In the genomic region with DNA sequence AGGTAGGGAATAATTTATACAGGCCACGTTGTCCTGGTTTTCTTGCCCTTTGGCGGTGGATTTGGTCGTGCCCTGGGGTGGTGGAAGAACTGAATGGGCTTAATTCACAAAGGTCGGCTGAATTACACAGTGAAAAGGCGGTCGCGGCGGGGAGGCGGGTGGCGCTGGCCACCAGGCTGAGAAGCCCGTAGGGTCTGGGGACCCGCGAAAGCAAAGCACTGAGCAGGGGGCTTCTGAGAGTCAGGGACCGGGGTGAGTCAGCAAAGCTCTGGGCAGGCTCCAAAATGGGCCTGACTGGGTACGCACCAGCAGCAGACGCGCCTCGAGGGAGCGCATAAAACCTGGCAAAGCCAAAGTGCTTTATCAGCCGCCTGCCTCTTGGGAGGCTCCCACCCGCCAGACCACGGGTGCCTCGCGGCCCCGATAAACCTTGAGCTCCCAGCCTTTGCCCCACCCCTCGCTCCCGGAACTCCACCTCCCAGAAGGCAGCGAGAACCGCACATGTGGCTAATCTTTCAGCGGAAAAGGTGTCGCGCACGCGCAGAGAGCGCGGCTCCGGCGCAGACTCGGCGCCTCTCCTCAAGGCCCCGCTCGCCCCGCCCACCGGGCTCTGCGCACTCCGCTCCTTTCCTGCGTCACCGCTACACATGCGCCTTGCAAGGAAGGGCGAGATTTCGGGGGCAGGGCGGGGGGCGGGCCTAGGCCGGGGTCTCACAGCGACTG, we compare ENCODE assay signal across 8 cellular contexts. TPM values are rescaled to one million over a fixed set of nuclear protein-coding genes. Genes with fewer than 3 reads are reported as not detected.
A peak's percentile ranks its signal among the peaks of the same experiment; 100 is the strongest.
DNase-seq lines count a peak whose midpoint lies in the region; ATAC-seq and TF ChIP-seq lines count a peak whose summit lies in the region.

No MANE protein-coding gene starts in this region.

- WGBS in esophagus muscularis mucosa = 12% methylated on average over 15 of the region's 55 CpGs

- peaks cover 39% of the 10 kb centered on the region for H3K4me1 Mint-ChIP-seq in activated T-cell treated with anti-CD3 and anti-CD28 coated beads, Interleukin-2, amount 50 U/mL, for 72 hours (ENCODE audit: low read depth)

- peak; percentile 88 for ATAC-seq in GM21737 (IDR thresholded peaks at IDR 0.05; ENCODE audit: unreplicated experiment)
- peak; percentile 92 to 93 for ATAC-seq in activated T-cell treated with anti-CD3 and anti-CD28 coated beads, Interleukin-2, amount 50 U/mL, for 72 hours (replicated peaks in 1 of 2)

- peak overlapping the region; percentile 77 to 90 (median 84) for H3K4me3 ChIP-seq in esophagus muscularis mucosa
- peak overlapping the region; percentile 94 for H3K4me3 ChIP-seq in muscle layer of duodenum (ENCODE audit: low read depth in 1 of 2, low read length in 2 of 2)

- H3K4me1 ChIP-seq in esophagus muscularis mucosa (peaks cover 32 to 38% (median 36%) of the 10 kb centered on the region in 4 donors), muscle layer of duodenum (ENCODE audit: control insufficient read depth in 1 of 2, insufficient read depth in 2 of 2, low read length in 2 of 2) (peaks cover 19 to 33% of the 10 kb centered on the region in 2 donors)

- peak; percentile 96 for DNase-seq in DMS53 treated with DMSO at 0.1 percent for 48 hours (lab: John Stamatoyannopoulos, UW; ENCODE audit: unreplicated experiment)
- DNase-seq in KG1 (lab: John Stamatoyannopoulos, UW) = peak; percentile 98
- peak; percentile 99 for DNase-seq in activated T-cell treated with anti-CD3 and anti-CD28 coated beads, Interleukin-2, amount 50 U/mL, for 72 hours
- DNase-seq in esophagus muscularis mucosa (ENCODE audit: extremely low spot score) = peak; percentile 100
- peak; percentile 98 for DNase-seq in stimulated activated CD8-positive, alpha-beta memory T cell treated with anti-CD3 and anti-CD28 coated beads, Interleukin-7, amount 100 ng/mL, for 24 hours (ENCODE audit: low read depth)

- H3K27ac ChIP-seq in esophagus muscularis mucosa (replicated peaks in 1 of 4) (peak overlapping the region; percentile 82 to 88 (median 86)), muscle layer of duodenum (ENCODE audit: low read length) (peak overlapping the region; percentile 78)

- peak overlapping the region; percentile 96 for H3K27ac Mint-ChIP-seq in activated T-cell treated with anti-CD3 and anti-CD28 coated beads, Interleukin-2, amount 50 U/mL, for 72 hours

- H3K27me3 ChIP-seq in esophagus muscularis mucosa (no peaks in the 10 kb centered on the region), muscle layer of duodenum (ENCODE audit: low read depth, low read length) (no peaks in the 10 kb centered on the region)

- H3K4me3 Mint-ChIP-seq in activated T-cell treated with anti-CD3 and anti-CD28 coated beads, Interleukin-2, amount 50 U/mL, for 72 hours = peak overlapping the region; percentile 95 to 96

- peaks cover 57 to 75% (median 71%) of the 10 kb centered on the region in 4 donors for H3K36me3 ChIP-seq in esophagus muscularis mucosa
- H3K36me3 ChIP-seq in muscle layer of duodenum (ENCODE audit: control insufficient read depth in 1 of 2, insufficient read depth in 2 of 2, low read length in 2 of 2) = peaks cover 62 to 77% of the 10 kb centered on the region in 2 donors

- intact Hi-C loops in esophagus muscularis mucosa (cut with DNase I) = loop anchor here (5.0 kb wide), 4 partner anchors 38 to 112 kb away; a partner anchor contains a TSS

- no peak for TF ChIP-seq EP300 in esophagus muscularis mucosa (IDR thresholded peaks at IDR 0.05)

- H3K9me3 Mint-ChIP-seq in activated T-cell treated with anti-CD3 and anti-CD28 coated beads, Interleukin-2, amount 50 U/mL, for 72 hours = no peaks in the 10 kb centered on the region

- no peaks in the 10 kb centered on the region for H3K9me3 ChIP-seq in esophagus muscularis mucosa
- H3K9me3 ChIP-seq in muscle layer of duodenum (ENCODE audit: control insufficient read depth in 1 of 2, low read length in 2 of 2) = no peaks in the 10 kb centered on the region

- TF ChIP-seq CTCF in esophagus muscularis mucosa (IDR thresholded peaks at IDR 0.05) = no peak

- peaks cover 6 to 9% of the 10 kb centered on the region in 2 donors for H3K36me3 Mint-ChIP-seq in activated T-cell treated with anti-CD3 and anti-CD28 coated beads, Interleukin-2, amount 50 U/mL, for 72 hours (ENCODE audit: insufficient read depth in 2 of 2)

- no peak for TF ChIP-seq POLR2A in esophagus muscularis mucosa (IDR thresholded peaks at IDR 0.05; ENCODE audit: low read depth)

- no peaks in the 10 kb centered on the region for H3K27me3 Mint-ChIP-seq in activated T-cell treated with anti-CD3 and anti-CD28 coated beads, Interleukin-2, amount 50 U/mL, for 72 hours (ENCODE audit: low read depth)

TF ChIP-seq in PFSK-1, 5 proteins besides CTCF, POLR2A, EP300 and RAD21:
- TF ChIP-seq SIN3A (IDR thresholded peaks at IDR 0.05; ENCODE audit: borderline replicate concordance, insufficient read depth, low read length) = no peak; the same call in 1 of the 2 replicates
- TF ChIP-seq POLR2AphosphoS5 (IDR thresholded peaks at IDR 0.05; ENCODE audit: low read depth, low read length) = peak; percentile 79

RNA-seq across cellular contexts. Expression of a gene that starts 0.4 kb away (rescaled TPM):
- 49.7 TPM for polyA plus RNA-seq in PFSK-1 (2012; ENCODE audit: insufficient read length, low read depth)
- total RNA-seq in activated T-cell treated with anti-CD3 and anti-CD28 coated beads, Interleukin-2, amount 50 U/mL, for 72 hours = 10 to 100 TPM; 70.8 to 71.6 TPM
- total RNA-seq in esophagus muscularis mucosa = 10 to 100 TPM; 34.8 to 43.2 (median 36.9) TPM

RNA-seq across cellular contexts. Expression of a gene that starts 11.0 kb away (rescaled TPM):
- 333 TPM for polyA plus RNA-seq in PFSK-1 (2012; ENCODE audit: insufficient read length, low read depth)
- total RNA-seq in activated T-cell treated with anti-CD3 and anti-CD28 coated beads, Interleukin-2, amount 50 U/mL, for 72 hours = 100 to 1,000 TPM; 178 to 194 TPM
- total RNA-seq in esophagus muscularis mucosa = 100 to 1,000 TPM; 258 to 397 (median 298) TPM

RNA-seq across cellular contexts. Expression of a gene that starts 30.4 kb away (rescaled TPM):
- polyA plus RNA-seq in PFSK-1 (2012; ENCODE audit: insufficient read length, low read depth) = 63.3 TPM
- total RNA-seq in activated T-cell treated with anti-CD3 and anti-CD28 coated beads, Interleukin-2, amount 50 U/mL, for 72 hours = 10 to 100 TPM; 42.6 to 45.9 TPM
- total RNA-seq in esophagus muscularis mucosa = 100 to 1,000 TPM in 2 of 4 donors, 10 to 100 TPM in 2; 64.0 to 119 (median 86.3) TPM

RNA-seq across cellular contexts. Expression of a gene that starts 43.8 kb away (rescaled TPM):
- polyA plus RNA-seq in PFSK-1 (2012; ENCODE audit: insufficient read length, low read depth) = 0.77 TPM
- total RNA-seq in activated T-cell treated with anti-CD3 and anti-CD28 coated beads, Interleukin-2, amount 50 U/mL, for 72 hours = under 1 TPM in 1 of 2 donors, not detected in 1; 0.07 TPM
- total RNA-seq in esophagus muscularis mucosa = under 1 TPM in 3 of 4 donors, not detected in 1; 0.17 to 0.33 (median 0.32) TPM

RNA-seq across cellular contexts. Expression of a gene that starts 50.5 kb away (rescaled TPM):
- polyA plus RNA-seq in PFSK-1 (2012; ENCODE audit: insufficient read length, low read depth) = 26.6 TPM
- 10 to 100 TPM; 47.0 to 55.4 TPM for total RNA-seq in activated T-cell treated with anti-CD3 and anti-CD28 coated beads, Interleukin-2, amount 50 U/mL, for 72 hours
- total RNA-seq in esophagus muscularis mucosa = 10 to 100 TPM; 29.3 to 39.5 (median 33.8) TPM

Comparison
In these comparisons a context has a peak if more than half of its experiments do, and no peak if none do; other contexts are left out.
1. Peak in every context shown above with its lines: DNase-seq, ATAC-seq, H3K4me3 ChIP-seq and H3K27ac ChIP-seq.